Comparison of ENCODE assay signal across 21 cellular contexts in the genomic region with DNA sequence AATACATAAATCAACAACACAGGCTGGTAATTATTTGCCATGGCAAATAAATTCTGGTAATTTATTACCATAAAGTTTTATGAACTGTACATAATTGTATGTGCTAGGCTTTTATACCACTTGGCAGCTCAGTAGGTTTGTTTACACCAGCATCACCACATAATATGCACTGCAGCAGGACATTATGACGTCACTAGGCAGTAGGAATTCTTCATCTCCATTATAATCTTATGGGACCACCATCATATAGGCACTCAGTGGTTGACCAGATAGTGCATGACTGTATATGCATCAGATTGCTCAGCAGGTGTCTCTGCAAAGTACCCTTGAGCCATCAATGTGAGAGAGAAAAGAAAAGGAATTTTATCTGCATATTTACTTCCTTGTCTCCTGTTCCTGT.
A peak's percentile ranks its signal among the peaks of the same experiment; 100 is the strongest.
DNase-seq lines count a peak whose midpoint lies in the region; ATAC-seq, FAIRE-seq and TF ChIP-seq lines count a peak whose summit lies in the region.
"Had no signal": no experiment of that assay in that cellular context is flagged by ENCODE, and none has a peak within 500 bp of the region (broad histone marks: within the 10 kb centered on the region; RNA-seq: fewer than 3 reads in every experiment).

No MANE protein-coding gene starts in this region.

- no peak overlapping the region for H2AFZ ChIP-seq in neural progenitor cell (replicated peaks)

- no peaks in the 10 kb centered on the region for H3K4me1 ChIP-seq in A549
- H3K4me1 ChIP-seq in neural progenitor cell = no peaks in the 10 kb centered on the region
- H3K4me1 ChIP-seq: BE2C, SJSA1 had no signal

- H3K4me3 ChIP-seq in A549 (no peak overlapping the region), neural progenitor cell (no peak overlapping the region)
- H3K4me3 ChIP-seq: SJSA1 had no signal

- no peaks in the 10 kb centered on the region for H3K9me3 Mint-ChIP-seq in neural progenitor cell

- peak; percentile 51 for FAIRE-seq in A549 (lab: Jason Lieb, UNC)
- FAIRE-seq: GM12892, H1, HTR-8/SVneo had no signal

- no peak overlapping the region for H3K9ac ChIP-seq in neural progenitor cell

- TF ChIP-seq POLR2A in A549 (IDR thresholded peaks at IDR 0.05; ENCODE audit: low read length) = no peak

- H3K27me3 ChIP-seq in neural progenitor cell = no peaks in the 10 kb centered on the region
- H3K27me3 ChIP-seq: BE2C, SJSA1 had no signal

- TF ChIP-seq RAD21 in A549 (conservative IDR thresholded peaks at IDR 0.05 in 1 of 2, IDR thresholded peaks at IDR 0.05 in 1 of 2) = no peak

- no peak for TF ChIP-seq CTCF in A549 (IDR thresholded peaks at IDR 0.05)
- no peak for TF ChIP-seq CTCF in neural progenitor cell (IDR thresholded peaks at IDR 0.05)

- H3F3A ChIP-seq in neural progenitor cell (ENCODE audit: low read depth) = no peaks in the 10 kb centered on the region

- H3K4me1 Mint-ChIP-seq in neural progenitor cell = no peaks in the 10 kb centered on the region

- no peaks in the 10 kb centered on the region for H4K20me1 ChIP-seq in neural progenitor cell (ENCODE audit: low read depth)

- H3K4me2 ChIP-seq in A549 = no peak overlapping the region
- H3K4me2 ChIP-seq in neural progenitor cell = no peak overlapping the region

- no peak overlapping the region for H3K27ac Mint-ChIP-seq in neural progenitor cell

- no peaks in the 10 kb centered on the region for H3K9me3 ChIP-seq in A549
- no peaks in the 10 kb centered on the region for H3K9me3 ChIP-seq in neural progenitor cell (ENCODE audit: low read depth)
- H3K9me3 ChIP-seq: BE2C, SJSA1 had no signal

- H3K79me2 ChIP-seq in neural progenitor cell (ENCODE audit: low read depth) = no peaks in the 10 kb centered on the region

- ATAC-seq in A549 (no peak), HG02588 (IDR thresholded peaks at IDR 0.05; ENCODE audit: unreplicated experiment) (no peak)
- ATAC-seq: HCT116, Panc1 had no signal

- H3K4me3 Mint-ChIP-seq in neural progenitor cell = no peak overlapping the region

- CTCF ChIA-PET in A549 (lab: Yijun Ruan, JAX) = no interaction called here

- POLR2A ChIA-PET in A549 (lab: Yijun Ruan, JAX) = no interaction called here

- TF ChIP-seq EP300 in A549 (IDR thresholded peaks at IDR 0.05) = no peak

- no peaks in the 10 kb centered on the region for H3K36me3 ChIP-seq in neural progenitor cell
- H3K36me3 ChIP-seq: BE2C, SJSA1 had no signal

- H3K27ac ChIP-seq in A549 (no peak overlapping the region), neural progenitor cell (no peak overlapping the region)
- H3K27ac ChIP-seq: SJSA1 had no signal

- DNase-seq in A549 (ENCODE audit: low read depth in 1 of 2, low spot score in 1 of 2) (no peak), DMS153 treated with DMSO at 0.1 percent for 48 hours (lab: John Stamatoyannopoulos, UW; ENCODE audit: unreplicated experiment) (peak; percentile 7), NCI-H1417 treated with DMSO at 0.1 percent for 48 hours (lab: John Stamatoyannopoulos, UW) (peak; percentile 62), SHP77 treated with DMSO at 0.1 percent for 48 hours (lab: John Stamatoyannopoulos, UW) (peak; percentile 45), NCI-H524 (lab: John Stamatoyannopoulos, UW) (no peak), neural progenitor cell (ENCODE audit: low spot score) (no peak)
- DNase-seq: BE2C; Karpas-422; MV-4-11; NCI-H2171; NCI-H345; NCI-H526 treated with DMSO at 0.1 percent for 48 hours; NK-92 treated with Interleukin-12 subunit alpha and Interleukin-12 subunit beta, amount 100 ng/mL, for 24 hours; T1000 had no signal

- WGBS in A549 (ENCODE audit: missing lambda C conversion rate) = 0% methylated on average over 1 of the region's 1 CpG

- H3K27me3 Mint-ChIP-seq in neural progenitor cell (ENCODE audit: insufficient read depth, low read depth) = no peaks in the 10 kb centered on the region

- H3K36me3 Mint-ChIP-seq in neural progenitor cell = no peaks in the 10 kb centered on the region

TF ChIP-seq in A549, 52 proteins besides CTCF, POLR2A, EP300 and RAD21:
- TF ChIP-seq RFX5 (IDR thresholded peaks at IDR 0.05) = no peak
- TF ChIP-seq TP53 (CRISPR knock-in tag; IDR thresholded peaks at IDR 0.05) = no peak
- TF ChIP-seq, protein P1, sequence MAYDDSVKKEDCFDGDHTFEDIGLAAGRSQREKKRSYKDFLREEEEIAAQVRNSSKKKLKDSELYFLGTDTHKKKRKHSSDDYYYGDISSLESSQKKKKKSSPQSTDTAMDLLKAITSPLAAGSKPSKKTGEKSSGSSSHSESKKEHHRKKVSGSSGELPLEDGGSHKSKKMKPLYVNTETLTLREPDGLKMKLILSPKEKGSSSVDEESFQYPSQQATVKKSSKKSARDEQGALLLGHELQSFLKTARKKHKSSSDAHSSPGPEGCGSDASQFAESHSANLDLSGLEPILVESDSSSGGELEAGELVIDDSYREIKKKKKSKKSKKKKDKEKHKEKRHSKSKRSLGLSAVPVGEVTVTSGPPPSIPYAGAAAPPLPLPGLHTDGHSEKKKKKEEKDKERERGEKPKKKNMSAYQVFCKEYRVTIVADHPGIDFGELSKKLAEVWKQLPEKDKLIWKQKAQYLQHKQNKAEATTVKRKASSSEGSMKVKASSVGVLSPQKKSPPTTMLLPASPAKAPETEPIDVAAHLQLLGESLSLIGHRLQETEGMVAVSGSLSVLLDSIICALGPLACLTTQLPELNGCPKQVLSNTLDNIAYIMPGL (CRISPR knock-in tag; IDR thresholded peaks at IDR 0.05; ENCODE audit: borderline replicate concordance) = no peak
- TF ChIP-seq CEBPB (IDR thresholded peaks at IDR 0.05) = no peak
- TF ChIP-seq ESRRA (IDR thresholded peaks at IDR 0.05; ENCODE audit: borderline replicate concordance, low read length) = no peak

Comparison
In these comparisons a context has a peak if more than half of its experiments do, and no peak if none do; other contexts are left out.
1. DNase-seq: peak in DMS153 treated with DMSO at 0.1 percent for 48 hours (single experiment), NCI-H1417 treated with DMSO at 0.1 percent for 48 hours (single experiment) and SHP77 treated with DMSO at 0.1 percent for 48 hours (single experiment); none in A549 (0 of 2), NCI-H524 (0 of 2) and neural progenitor cell (single experiment).